Comparison of ENCODE assay signal across 1 cellular context in the genomic region with DNA sequence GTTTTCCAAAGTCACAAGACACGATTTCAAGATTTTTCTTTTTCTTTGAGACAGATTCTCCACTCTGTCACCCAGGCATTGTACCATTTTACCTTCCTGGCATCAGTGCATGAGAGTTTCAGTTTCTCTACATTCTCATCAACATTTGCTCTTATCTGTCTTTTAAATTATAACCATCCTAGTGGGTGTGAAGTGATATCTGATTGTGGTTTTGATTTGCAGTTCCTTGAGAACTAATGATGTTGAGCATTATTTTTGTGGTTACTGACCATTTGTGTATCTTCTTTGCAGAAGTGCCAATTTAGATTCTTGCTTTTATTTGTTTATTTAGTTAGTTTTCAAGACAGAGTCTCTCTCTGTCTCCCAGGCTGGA.
TF ChIP-seq lines count a peak whose summit lies in the region.

No MANE protein-coding gene starts in this region.

TF ChIP-seq in GM12878, 131 proteins besides CTCF, POLR2A, EP300 and RAD21:
- no peak for TF ChIP-seq PAX5 (IDR thresholded peaks at IDR 0.05; ENCODE audit: borderline replicate concordance, low read depth, low read length)
- TF ChIP-seq, protein P1, sequence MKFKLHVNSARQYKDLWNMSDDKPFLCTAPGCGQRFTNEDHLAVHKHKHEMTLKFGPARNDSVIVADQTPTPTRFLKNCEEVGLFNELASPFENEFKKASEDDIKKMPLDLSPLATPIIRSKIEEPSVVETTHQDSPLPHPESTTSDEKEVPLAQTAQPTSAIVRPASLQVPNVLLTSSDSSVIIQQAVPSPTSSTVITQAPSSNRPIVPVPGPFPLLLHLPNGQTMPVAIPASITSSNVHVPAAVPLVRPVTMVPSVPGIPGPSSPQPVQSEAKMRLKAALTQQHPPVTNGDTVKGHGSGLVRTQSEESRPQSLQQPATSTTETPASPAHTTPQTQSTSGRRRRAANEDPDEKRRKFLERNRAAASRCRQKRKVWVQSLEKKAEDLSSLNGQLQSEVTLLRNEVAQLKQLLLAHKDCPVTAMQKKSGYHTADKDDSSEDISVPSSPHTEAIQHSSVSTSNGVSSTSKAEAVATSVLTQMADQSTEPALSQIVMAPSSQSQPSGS (IDR thresholded peaks at IDR 0.05; ENCODE audit: low read length) = no peak
- TF ChIP-seq, protein P2, sequence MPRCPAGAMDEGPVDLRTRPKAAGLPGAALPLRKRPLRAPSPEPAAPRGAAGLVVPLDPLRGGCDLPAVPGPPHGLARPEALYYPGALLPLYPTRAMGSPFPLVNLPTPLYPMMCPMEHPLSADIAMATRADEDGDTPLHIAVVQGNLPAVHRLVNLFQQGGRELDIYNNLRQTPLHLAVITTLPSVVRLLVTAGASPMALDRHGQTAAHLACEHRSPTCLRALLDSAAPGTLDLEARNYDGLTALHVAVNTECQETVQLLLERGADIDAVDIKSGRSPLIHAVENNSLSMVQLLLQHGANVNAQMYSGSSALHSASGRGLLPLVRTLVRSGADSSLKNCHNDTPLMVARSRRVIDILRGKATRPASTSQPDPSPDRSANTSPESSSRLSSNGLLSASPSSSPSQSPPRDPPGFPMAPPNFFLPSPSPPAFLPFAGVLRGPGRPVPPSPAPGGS (IDR thresholded peaks at IDR 0.05; ENCODE audit: borderline replicate concordance, insufficient read depth, low read depth, low read length, poor library complexity, severe bottlenecking) = no peak
TF ChIP-seq in GM12878: peak in this region for 0.
